Comparison of ENCODE assay signal across 14 cellular contexts in genomic region chr17:44197107-44197506, GRCh38. TPM values are rescaled to one million over a fixed set of nuclear protein-coding genes. Genes with fewer than 3 reads are reported as not detected.
DNase-seq lines count a peak whose midpoint lies in the region; ATAC-seq and TF ChIP-seq lines count a peak whose summit lies in the region.
"Had no signal": no experiment of that assay in that cellular context is flagged by ENCODE, and none has a peak within 500 bp of the region (broad histone marks: within the 10 kb centered on the region; RNA-seq: fewer than 3 reads in every experiment).

No MANE protein-coding gene starts in this region.

- peak overlapping the region; percentile 49 for H3K27ac ChIP-seq in muscle layer of colon (ENCODE audit: low read depth, low read length)

- H3K27ac Mint-ChIP-seq in activated naive CD4-positive, alpha-beta T cell treated with anti-CD3 and anti-CD28 coated beads, Interleukin-2, amount 10 ng/mL, durations not matched to agents 7 days and 5 days = peak overlapping the region; percentile 69
- H3K27ac Mint-ChIP-seq in activated naive CD8-positive, alpha-beta T cell treated with anti-CD3 and anti-CD28 coated beads for 36 hours = peak overlapping the region; percentile 90
- peak overlapping the region; percentile 88 for H3K27ac Mint-ChIP-seq in type B pancreatic cell

- H3K36me3 Mint-ChIP-seq in activated naive CD4-positive, alpha-beta T cell treated with anti-CD3 and anti-CD28 coated beads, Interleukin-2, amount 10 ng/mL, durations not matched to agents 7 days and 5 days = peaks cover 41% of the 10 kb centered on the region
- H3K36me3 Mint-ChIP-seq in activated naive CD8-positive, alpha-beta T cell treated with anti-CD3 and anti-CD28 coated beads for 36 hours = peaks cover 7% of the 10 kb centered on the region
- peaks cover 5% of the 10 kb centered on the region for H3K36me3 Mint-ChIP-seq in type B pancreatic cell

- peaks cover 41% of the 10 kb centered on the region for H3K36me3 ChIP-seq in muscle layer of colon (ENCODE audit: insufficient read depth, low read length)

- ATAC-seq in activated CD4-positive, CD25-positive, alpha-beta regulatory T cell treated with anti-CD3 and anti-CD28 coated beads, Interleukin-2, amount 50 U/mL, for 24 hours = no peak

- no peak for DNase-seq in activated naive CD4-positive, alpha-beta T cell treated with anti-CD3 and anti-CD28 coated beads, Interleukin-2, amount 10 ng/mL, durations not matched to agents 7 days and 5 days
- no peak for DNase-seq in activated naive CD4-positive, alpha-beta T cell (lab: John Stamatoyannopoulos, UW)
- DNase-seq in activated naive CD8-positive, alpha-beta T cell treated with anti-CD3 and anti-CD28 coated beads for 36 hours = no peak
- no peak for DNase-seq in type B pancreatic cell (ENCODE audit: extremely low spot score, unreplicated experiment)
- no peak for DNase-seq in germinal center (ENCODE audit: low spot score)
- DNase-seq in activated T-cell treated with anti-CD3 and anti-CD28 coated beads, Interleukin-2, amount 50 U/mL, for 1 hour = no peak
- DNase-seq: dorsolateral prefrontal cortex, GDM1, islet precursor cell, NCI-H1694 had no signal

- H3K27me3 ChIP-seq in muscle layer of colon (ENCODE audit: control insufficient read depth in 1 of 2, insufficient read depth in 2 of 2, low read length in 2 of 2) = no peaks in the 10 kb centered on the region
- H3K27me3 ChIP-seq: dorsolateral prefrontal cortex had no signal

- TF ChIP-seq CTCF in type B pancreatic cell (conservative IDR thresholded peaks at IDR 0.05) = no peak

- H3K4me3 Mint-ChIP-seq in activated naive CD4-positive, alpha-beta T cell treated with anti-CD3 and anti-CD28 coated beads, Interleukin-2, amount 10 ng/mL, durations not matched to agents 7 days and 5 days = peak overlapping the region; percentile 93
- H3K4me3 Mint-ChIP-seq in activated naive CD8-positive, alpha-beta T cell treated with anti-CD3 and anti-CD28 coated beads for 36 hours = no peak overlapping the region
- no peak overlapping the region for H3K4me3 Mint-ChIP-seq in type B pancreatic cell

- CTCF ChIA-PET in activated naive CD4-positive, alpha-beta T cell treated with anti-CD3 and anti-CD28 coated beads, Interleukin-2, amount 10 ng/mL, durations not matched to agents 7 days and 5 days (lab: Charles Lee) = interaction anchor here (1.3 to 2.5 kb wide), 2 partner anchors 9 to 13 kb away, joined by 4 to 7 read pairs; no protein-coding TSS in a partner anchor

- H3K4me1 Mint-ChIP-seq in activated naive CD4-positive, alpha-beta T cell treated with anti-CD3 and anti-CD28 coated beads, Interleukin-2, amount 10 ng/mL, durations not matched to agents 7 days and 5 days = peaks cover 34% of the 10 kb centered on the region
- peaks cover 26% of the 10 kb centered on the region for H3K4me1 Mint-ChIP-seq in activated naive CD8-positive, alpha-beta T cell treated with anti-CD3 and anti-CD28 coated beads for 36 hours
- peaks cover 15% of the 10 kb centered on the region for H3K4me1 Mint-ChIP-seq in type B pancreatic cell (ENCODE audit: unreplicated experiment)

- no peak overlapping the region for H3K9ac ChIP-seq in muscle layer of colon (ENCODE audit: low read length)
- H3K9ac ChIP-seq: KMS-11 had no signal

- peaks cover 25% of the 10 kb centered on the region for H3K4me1 ChIP-seq in muscle layer of colon (ENCODE audit: insufficient read depth, low read length)

- H3K9me3 ChIP-seq in muscle layer of colon (ENCODE audit: low read length) = no peaks in the 10 kb centered on the region

- H3K9me3 Mint-ChIP-seq in activated naive CD4-positive, alpha-beta T cell treated with anti-CD3 and anti-CD28 coated beads, Interleukin-2, amount 10 ng/mL, durations not matched to agents 7 days and 5 days = no peaks in the 10 kb centered on the region
- no peaks in the 10 kb centered on the region for H3K9me3 Mint-ChIP-seq in activated naive CD8-positive, alpha-beta T cell treated with anti-CD3 and anti-CD28 coated beads for 36 hours
- no peaks in the 10 kb centered on the region for H3K9me3 Mint-ChIP-seq in type B pancreatic cell

- H3K27me3 Mint-ChIP-seq in activated naive CD4-positive, alpha-beta T cell treated with anti-CD3 and anti-CD28 coated beads, Interleukin-2, amount 10 ng/mL, durations not matched to agents 7 days and 5 days = no peaks in the 10 kb centered on the region
- no peaks in the 10 kb centered on the region for H3K27me3 Mint-ChIP-seq in activated naive CD8-positive, alpha-beta T cell treated with anti-CD3 and anti-CD28 coated beads for 36 hours
- H3K27me3 Mint-ChIP-seq in type B pancreatic cell = no peaks in the 10 kb centered on the region

- no peak overlapping the region for H3K4me3 ChIP-seq in muscle layer of colon (ENCODE audit: low read depth in 1 of 2, low read length in 2 of 2)

RNA-seq across cellular contexts. Expression of gene ATXN7L3, which starts 2.6 kb away (rescaled TPM):
- total RNA-seq in activated naive CD8-positive, alpha-beta T cell treated with anti-CD3 and anti-CD28 coated beads for 36 hours = 10 to 100 TPM; 78.7 to 83.4 TPM
- 96.7 and 111 TPM in 2 replicates for total RNA-seq in type B pancreatic cell (ENCODE audit: low replicate concordance)

RNA-seq across cellular contexts. Expression of gene TMUB2, which starts 10.3 kb away (rescaled TPM):
- 10 to 100 TPM; 17.1 to 18.2 TPM for total RNA-seq in activated naive CD8-positive, alpha-beta T cell treated with anti-CD3 and anti-CD28 coated beads for 36 hours
- total RNA-seq in type B pancreatic cell (ENCODE audit: low replicate concordance) = 39.5 and 40.0 TPM in 2 replicates

RNA-seq across cellular contexts. Expression of gene UBTF, which starts 22.4 kb away (rescaled TPM):
- 100 to 1,000 TPM; 158 to 169 TPM for total RNA-seq in activated naive CD8-positive, alpha-beta T cell treated with anti-CD3 and anti-CD28 coated beads for 36 hours
- total RNA-seq in type B pancreatic cell (ENCODE audit: low replicate concordance) = 85.7 and 101 TPM in 2 replicates

RNA-seq across cellular contexts. Expression of gene ASB16, which starts 26.6 kb away (rescaled TPM):
- total RNA-seq in activated naive CD8-positive, alpha-beta T cell treated with anti-CD3 and anti-CD28 coated beads for 36 hours = not detected
- 0.68 TPM in 1 of 2 replicates, not detected in the other for total RNA-seq in type B pancreatic cell (ENCODE audit: low replicate concordance)
- total RNA-seq: frontal cortex had no signal

RNA-seq across cellular contexts. Expression of gene HROB, which starts 55.4 kb away (rescaled TPM):
- 10 to 100 TPM; 18.5 to 20.1 TPM for total RNA-seq in activated naive CD8-positive, alpha-beta T cell treated with anti-CD3 and anti-CD28 coated beads for 36 hours
- total RNA-seq in type B pancreatic cell (ENCODE audit: low replicate concordance) = 5.4 and 10.6 TPM in 2 replicates
